Comparison of ENCODE assay signal across 8 cellular contexts in the genomic region with DNA sequence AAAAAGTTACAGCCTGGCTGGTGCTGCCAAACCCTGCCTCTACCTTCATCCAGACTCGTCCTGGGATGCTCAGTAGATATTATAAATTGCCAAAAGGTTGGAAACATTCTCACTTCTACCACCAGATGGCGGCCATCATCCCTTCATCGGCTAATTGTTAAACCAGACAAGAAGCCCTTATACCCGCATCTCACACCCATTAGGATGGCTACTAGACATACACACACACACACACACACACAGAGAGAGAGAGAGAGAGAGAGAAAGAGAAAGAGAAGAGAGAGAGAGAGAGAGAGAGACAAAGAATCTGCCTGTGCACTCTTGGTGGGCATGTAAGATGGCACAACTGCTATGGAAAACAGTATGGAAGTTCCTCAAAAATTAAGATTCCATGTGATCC.
DNase-seq lines count a peak whose midpoint lies in the region; ATAC-seq and TF ChIP-seq lines count a peak whose summit lies in the region.

No MANE protein-coding gene starts in this region.

- no peaks in the 10 kb centered on the region for H3K9me3 ChIP-seq in DOHH2 (ENCODE audit: control insufficient read depth, insufficient read depth, low read length)

- H3K4me1 ChIP-seq in DOHH2 (ENCODE audit: control insufficient read depth, low read length) = peaks cover 14% of the 10 kb centered on the region

- DNase-seq in LNCaP clone FGC (ENCODE audit: low read depth) (peak; percentile 68), SHP77 treated with DMSO at 0.1 percent for 48 hours (lab: John Stamatoyannopoulos, UW) (peak; percentile 72), globus pallidus (ENCODE audit: low spot score) (peak; percentile 76), posterior cingulate gyrus (peak in 6 of 10 donors; percentile 38 to 87 (median 60))
- peak; percentile 56 for DNase-seq in activated naive CD4-positive, alpha-beta T cell treated with Interleukin-2 at 50 U/mL for 16 hours

- H3K27me3 ChIP-seq in DOHH2 (ENCODE audit: control insufficient read depth, low read length) = no peaks in the 10 kb centered on the region

- no peaks in the 10 kb centered on the region for H3K36me3 ChIP-seq in DOHH2 (ENCODE audit: control insufficient read depth, low read length)

- H3K9me2 ChIP-seq in DOHH2 (replicated peaks; ENCODE audit: control insufficient read depth, low read length) = no peaks in the 10 kb centered on the region

- H3K79me2 ChIP-seq in DOHH2 (ENCODE audit: control insufficient read depth, low read length) = no peaks in the 10 kb centered on the region

- H3K4me3 ChIP-seq in DOHH2 (ENCODE audit: low read length) = no peak overlapping the region
- no peak overlapping the region for H3K4me3 ChIP-seq in LNCaP clone FGC (ENCODE audit: low read depth, low read length)

- H3F3A ChIP-seq in DOHH2 (ENCODE audit: control insufficient read depth, insufficient read depth) = peaks cover 7% of the 10 kb centered on the region

- no peak overlapping the region for H3K4me2 ChIP-seq in DOHH2 (ENCODE audit: low read length)

- TF ChIP-seq CTCF in DOHH2 (IDR thresholded peaks at IDR 0.05; ENCODE audit: low read depth, low read length, poor library complexity, severe bottlenecking) = peak; percentile 66
- peak; percentile 70 for TF ChIP-seq CTCF in LNCaP clone FGC (IDR thresholded peaks at IDR 0.05; ENCODE audit: control insufficient read depth, extremely low read depth, insufficient read depth)

- no peaks in the 10 kb centered on the region for H4K20me1 ChIP-seq in DOHH2 (ENCODE audit: control insufficient read depth, insufficient read depth, low read depth, low read length)

- intact Hi-C loops in posterior cingulate gyrus (cut with DNase I) = loop anchor here (1.0 kb wide), 1 partner anchor 58 kb away; no protein-coding TSS in a partner anchor

- no peak overlapping the region for H3K27ac ChIP-seq in DOHH2 (ENCODE audit: low read depth, low read length)

- ATAC-seq in GM19467 (IDR thresholded peaks at IDR 0.05; ENCODE audit: unreplicated experiment) (no peak), GM18907 (IDR thresholded peaks at IDR 0.05; ENCODE audit: unreplicated experiment) (no peak)
